ENCODE assay signal across 13 cellular contexts in genomic region chr20:37342231-37343177, GRCh38. TPM values are rescaled to one million over a fixed set of nuclear protein-coding genes. Genes with fewer than 3 reads are reported as not detected.
DNase-seq lines count a peak whose midpoint lies in the region; ATAC-seq and TF ChIP-seq lines count a peak whose summit lies in the region.
"Had no signal": no experiment of that assay in that cellular context is flagged by ENCODE, and none has a peak within 500 bp of the region (broad histone marks: within the 10 kb centered on the region; RNA-seq: fewer than 3 reads in every experiment).

No MANE protein-coding gene starts in this region.

- intact Hi-C loops in CD8-positive, alpha-beta T cell (cut with DNase I, micrococcal nuclease) = no loop called here

- no peak overlapping the region for H3K4me3 Mint-ChIP-seq in GM23338
- H3K4me3 Mint-ChIP-seq in CD8-positive, alpha-beta T cell = no peak overlapping the region
- H3K4me3 Mint-ChIP-seq: activated CD4-positive, alpha-beta memory T cell treated with anti-CD3 and anti-CD28 coated beads, Interleukin-2, amount 10 ng/mL, durations not matched to agents 7 days and 5 days; activated naive CD4-positive, alpha-beta T cell treated with anti-CD3 and anti-CD28 coated beads, Interleukin-2, amount 50 U/mL, for 24 hours had no signal

- no peaks in the 10 kb centered on the region for H3F3A ChIP-seq in GM23338 (replicated peaks; ENCODE audit: low read depth)

- H2AK5ac ChIP-seq in mesendoderm (ENCODE audit: low read length) = peak overlapping the region; percentile 72

- no peak overlapping the region for H3K9ac ChIP-seq in mesendoderm (ENCODE audit: low read length)

- H3K9me3 Mint-ChIP-seq in GM23338 = no peaks in the 10 kb centered on the region
- H3K9me3 Mint-ChIP-seq in CD8-positive, alpha-beta T cell = no peaks in the 10 kb centered on the region
- H3K9me3 Mint-ChIP-seq: activated CD4-positive, alpha-beta memory T cell treated with anti-CD3 and anti-CD28 coated beads, Interleukin-2, amount 10 ng/mL, durations not matched to agents 7 days and 5 days; activated naive CD4-positive, alpha-beta T cell treated with anti-CD3 and anti-CD28 coated beads, Interleukin-2, amount 50 U/mL, for 24 hours had no signal

- H2BK5ac ChIP-seq in mesendoderm (ENCODE audit: low read length) = peak overlapping the region; percentile 17

- no peak overlapping the region for H3K4me2 ChIP-seq in GM23338
- H3K4me2 ChIP-seq in mesendoderm (ENCODE audit: low read length) = no peak overlapping the region

- no peak overlapping the region for H4K5ac ChIP-seq in mesendoderm (ENCODE audit: low read length)

- no peaks in the 10 kb centered on the region; the same call in 1 of the 2 replicates for H4K20me1 ChIP-seq in GM23338 (replicated peaks; ENCODE audit: insufficient read depth)

- H3K36me3 ChIP-seq in GM23338 (ENCODE audit: insufficient read depth) = no peaks in the 10 kb centered on the region
- no peaks in the 10 kb centered on the region for H3K36me3 ChIP-seq in mesendoderm (ENCODE audit: control insufficient read depth, insufficient read depth, low read length)
- H3K36me3 ChIP-seq in CD8-positive, alpha-beta T cell (ENCODE audit: insufficient read depth, low read length) = no peaks in the 10 kb centered on the region
- H3K36me3 ChIP-seq in H7 (replicated peaks; ENCODE audit: control insufficient read depth, insufficient read depth, low read length) = no peaks in the 10 kb centered on the region

- peaks cover 3% of the 10 kb centered on the region; the same call in 1 of the 3 replicates for H3K36me3 Mint-ChIP-seq in GM23338 (ENCODE audit: low read depth)
- H3K36me3 Mint-ChIP-seq in CD8-positive, alpha-beta T cell = no peaks in the 10 kb centered on the region
- H3K36me3 Mint-ChIP-seq: activated naive CD4-positive, alpha-beta T cell treated with anti-CD3 and anti-CD28 coated beads, Interleukin-2, amount 50 U/mL, for 24 hours had no signal

- no peak overlapping the region for H2AFZ ChIP-seq in GM23338

- no peak overlapping the region for H3K23ac ChIP-seq in mesendoderm (ENCODE audit: low read length)

- H3K4me1 ChIP-seq in GM23338 (ENCODE audit: insufficient read depth) = peaks cover 5% of the 10 kb centered on the region; the same call in 1 of the 2 replicates
- H3K4me1 ChIP-seq in mesendoderm (ENCODE audit: control insufficient read depth, low read depth, low read length) = no peaks in the 10 kb centered on the region
- peaks cover 10% of the 10 kb centered on the region for H3K4me1 ChIP-seq in CD8-positive, alpha-beta T cell (ENCODE audit: insufficient read depth, low read length)

- H3K4me3 ChIP-seq in AG10803 (ENCODE audit: low read length) (no peak overlapping the region), GM23338 (no peak overlapping the region), mesendoderm (ENCODE audit: low read length) (no peak overlapping the region), H7 (ENCODE audit: insufficient read depth, low read depth, low read length) (no peak overlapping the region)
- H3K4me3 ChIP-seq in CD8-positive, alpha-beta T cell (ENCODE audit: low read depth, low read length) = no peak overlapping the region

- peaks cover 17% of the 10 kb centered on the region for H3K27me3 Mint-ChIP-seq in GM23338 (ENCODE audit: insufficient read depth, low read depth, poor library complexity)
- H3K27me3 Mint-ChIP-seq in CD8-positive, alpha-beta T cell (ENCODE audit: low read depth) = no peaks in the 10 kb centered on the region
- H3K27me3 Mint-ChIP-seq: activated CD4-positive, alpha-beta memory T cell treated with anti-CD3 and anti-CD28 coated beads, Interleukin-2, amount 10 ng/mL, durations not matched to agents 7 days and 5 days; activated naive CD4-positive, alpha-beta T cell treated with anti-CD3 and anti-CD28 coated beads, Interleukin-2, amount 50 U/mL, for 24 hours had no signal

- no peaks in the 10 kb centered on the region for H3K9me2 ChIP-seq in GM23338 (ENCODE audit: insufficient read depth)

- H3K79me1 ChIP-seq in mesendoderm (ENCODE audit: low read length) = peaks cover 7% of the 10 kb centered on the region

- H3K56ac ChIP-seq in mesendoderm (ENCODE audit: low read length) = peak overlapping the region; percentile 63

- POLR2A ChIA-PET in CD8-positive, alpha-beta T cell (lab: Charles Lee) = no interaction called here

- WGBS in mesendoderm (ENCODE audit: extremely low coverage, insufficient coverage, low lambda C conversion rate) = no CpG with 5 or more reads among the region's 4 CpGs

- DNase-seq in AG10803 (ENCODE audit: low read depth) (no peak), GM23338 (ENCODE audit: low spot score) (peak; percentile 41), mesendoderm (peak; percentile 77), NCI-H1930 (lab: John Stamatoyannopoulos, UW) (no peak), H7 (no peak), NCI-H510A treated with DMSO at 0.1 percent for 48 hours (lab: John Stamatoyannopoulos, UW) (no peak)
- no peak for DNase-seq in CD8-positive, alpha-beta T cell
- DNase-seq: activated CD4-positive, alpha-beta memory T cell treated with anti-CD3 and anti-CD28 coated beads, Interleukin-2, amount 10 ng/mL, durations not matched to agents 7 days and 5 days; cortex of kidney; foreskin melanocyte; NCI-H2029 treated with DMSO at 0.1 percent for 48 hours had no signal

- CTCF ChIA-PET in CD8-positive, alpha-beta T cell (lab: Charles Lee) = no interaction called here

- peaks cover 10% of the 10 kb centered on the region for H3K79me2 ChIP-seq in GM23338 (replicated peaks; ENCODE audit: insufficient read depth)
- peaks cover 9% of the 10 kb centered on the region for H3K79me2 ChIP-seq in mesendoderm (ENCODE audit: control insufficient read depth, insufficient read depth, low read length)

- peak; percentile 15 for ATAC-seq in GM23338
- ATAC-seq in CD8-positive, alpha-beta T cell = no peak

- H2BK120ac ChIP-seq in mesendoderm (ENCODE audit: low read depth, low read length) = no peak overlapping the region

- H3K27me3 ChIP-seq in GM23338 (ENCODE audit: insufficient read depth) (no peaks in the 10 kb centered on the region), mesendoderm (ENCODE audit: insufficient read depth, low read length, poor library complexity) (no peaks in the 10 kb centered on the region), H7 (ENCODE audit: control insufficient read depth, insufficient read depth, low read length) (no peaks in the 10 kb centered on the region)
- H3K27me3 ChIP-seq in CD8-positive, alpha-beta T cell (ENCODE audit: insufficient read depth, low read length) = no peaks in the 10 kb centered on the region

- H4K8ac ChIP-seq in mesendoderm (ENCODE audit: low read depth, low read length) = no peak overlapping the region

- no peaks in the 10 kb centered on the region for H3K9me3 ChIP-seq in CD8-positive, alpha-beta T cell (ENCODE audit: low read length)

- peaks cover 20% of the 10 kb centered on the region for H3K4me1 Mint-ChIP-seq in GM23338
- H3K4me1 Mint-ChIP-seq in CD8-positive, alpha-beta T cell (ENCODE audit: low read depth) = peaks cover 11% of the 10 kb centered on the region

- no peak overlapping the region for H3K4ac ChIP-seq in mesendoderm (ENCODE audit: low read depth, low read length)

- H2BK15ac ChIP-seq in mesendoderm (replicated peaks; ENCODE audit: low read depth) = no peak overlapping the region

- H3K27ac ChIP-seq in GM23338 (ENCODE audit: low read depth) (no peak overlapping the region), VCaP (peak overlapping the region; percentile 98), mesendoderm (ENCODE audit: low read depth, low read length) (no peak overlapping the region)
- H3K27ac ChIP-seq in CD8-positive, alpha-beta T cell (ENCODE audit: low read depth, low read length) = no peak overlapping the region

- peak; percentile 21; the same call in 1 of the 2 replicates for TF ChIP-seq CTCF in AG10803 (conservative IDR thresholded peaks at IDR 0.05; ENCODE audit: low read length)
- no peak for TF ChIP-seq CTCF in GM23338 (conservative IDR thresholded peaks at IDR 0.05; ENCODE audit: low read depth in 2 of 2)
- TF ChIP-seq CTCF in VCaP (conservative IDR thresholded peaks at IDR 0.05) = no peak
- no peak for TF ChIP-seq CTCF in CD8-positive, alpha-beta T cell (IDR thresholded peaks at IDR 0.05)

- H3K18ac ChIP-seq in mesendoderm (ENCODE audit: low read length) = no peak overlapping the region

- H3K27ac Mint-ChIP-seq in GM23338 = no peak overlapping the region
- no peak overlapping the region for H3K27ac Mint-ChIP-seq in CD8-positive, alpha-beta T cell
- H3K27ac Mint-ChIP-seq: activated CD4-positive, alpha-beta memory T cell treated with anti-CD3 and anti-CD28 coated beads, Interleukin-2, amount 10 ng/mL, durations not matched to agents 7 days and 5 days had no signal

TF ChIP-seq in GM23338, 12 proteins besides CTCF, POLR2A, EP300 and RAD21 (continues in another document):
- TF ChIP-seq ZNF114 (CRISPR knock-in tag; IDR thresholded peaks at IDR 0.05) = no peak
- no peak for TF ChIP-seq EZH2phosphoT487 (IDR thresholded peaks at IDR 0.05; ENCODE audit: unreplicated experiment)
- TF ChIP-seq STAT1 (IDR thresholded peaks at IDR 0.05; ENCODE audit: unreplicated experiment) = no peak
- TF ChIP-seq JUNB (IDR thresholded peaks at IDR 0.05; ENCODE audit: unreplicated experiment) = no peak

RNA-seq across cellular contexts. Expression of gene SRC, which starts 3.4 kb away (rescaled TPM):
- 25.9 and 34.6 TPM in 2 replicates for total RNA-seq in GM23338 (2014; rRNA removed; shearing (Covaris generic))
- 7.1 and 8.0 TPM in 2 replicates for polyA plus RNA-seq in GM23338 (2016; fragmentation: Nextera tagmentation; extraction: Ambion mirVana)
- 18.4 TPM for polyA plus RNA-seq in mesendoderm (2013, experiment 1 of 2)
- 19.3 TPM for polyA plus RNA-seq in mesendoderm (2013, experiment 2 of 2)
- 1 to 10 TPM in 1 of 2 experiments, under 1 TPM in 1; 0.84 to 2.3 TPM for total RNA-seq in CD8-positive, alpha-beta T cell
- total RNA-seq in H7 (2014; rRNA removed; shearing (Covaris generic)) = 31.4 and 32.5 TPM in 2 replicates

RNA-seq across cellular contexts. Expression of gene MANBAL, which starts 53.0 kb away (rescaled TPM):
- total RNA-seq in GM23338 (2014; rRNA removed; shearing (Covaris generic)) = 28.4 and 31.7 TPM in 2 replicates
- polyA plus RNA-seq in GM23338 (2016; fragmentation: Nextera tagmentation; extraction: Ambion mirVana) = 44.2 and 48.1 TPM in 2 replicates
- 53.9 TPM for polyA plus RNA-seq in mesendoderm (2013, experiment 1 of 2)
- polyA plus RNA-seq in mesendoderm (2013, experiment 2 of 2) = 53.4 TPM
- 1 to 10 TPM; 4.0 to 6.3 TPM for total RNA-seq in CD8-positive, alpha-beta T cell
- 22.4 and 34.6 TPM in 2 replicates for total RNA-seq in H7 (2014; rRNA removed; shearing (Covaris generic))

Comparison
In these comparisons a context has a peak if more than half of its experiments do, and no peak if none do; other contexts are left out.
1. DNase-seq: peak in GM23338 (single experiment) and mesendoderm (single experiment); none in AG10803 (single experiment), NCI-H1930 (0 of 2), CD8-positive, alpha-beta T cell (0 of 7), H7 (single experiment) and NCI-H510A treated with DMSO at 0.1 percent for 48 hours (single experiment).